Comparison of ENCODE assay signal across 23 cellular contexts in genomic region chr17:28507567-28508195, GRCh38. TPM values are rescaled to one million over a fixed set of nuclear protein-coding genes. Genes with fewer than 3 reads are reported as not detected.
DNase-seq lines count a peak whose midpoint lies in the region; ATAC-seq and TF ChIP-seq lines count a peak whose summit lies in the region.
"Had no signal": no experiment of that assay in that cellular context is flagged by ENCODE, and none has a peak within 500 bp of the region (broad histone marks: within the 10 kb centered on the region; RNA-seq: fewer than 3 reads in every experiment).

No MANE protein-coding gene starts in this region.

- no peak overlapping the region for H2BK12ac ChIP-seq in H9 (ENCODE audit: insufficient read length, low read depth, low read length)

- H3K9me3 Mint-ChIP-seq in H9 (no peaks in the 10 kb centered on the region), chondrocyte (ENCODE audit: low read depth) (no peaks in the 10 kb centered on the region)
- H3K9me3 Mint-ChIP-seq: activated naive CD4-positive, alpha-beta T cell treated with anti-CD3 and anti-CD28 coated beads, Interleukin-2, amount 10 ng/mL, durations not matched to agents 7 days and 5 days had no signal

- H3K79me2 ChIP-seq in H9 (ENCODE audit: insufficient read depth, low read length) = no peaks in the 10 kb centered on the region

- no peak overlapping the region for H4K5ac ChIP-seq in H9 (ENCODE audit: insufficient read length, low read depth, low read length)

- H4K91ac ChIP-seq in H9 (ENCODE audit: insufficient read length, low read depth, low read length) = no peak overlapping the region

- no peak overlapping the region for H2BK15ac ChIP-seq in H9 (ENCODE audit: low read depth, low read length)

- peak overlapping the region; percentile 18 for H3K4me3 ChIP-seq in WERI-Rb-1 (ENCODE audit: low read depth, low read length)
- H3K4me3 ChIP-seq in esophagus (ENCODE audit: low read depth in 1 of 2, low read length in 2 of 2) = peak overlapping the region; percentile 43 to 49
- no peak overlapping the region for H3K4me3 ChIP-seq in prostate gland
- H3K4me3 ChIP-seq: pancreas, stomach had no signal

- H3K4me1 Mint-ChIP-seq in H9 (peaks cover 2 to 11% of the 10 kb centered on the region in 2 experiments; a peak in 2 of 4 replicates), chondrocyte (ENCODE audit: low read depth) (no peaks in the 10 kb centered on the region)
- H3K4me1 Mint-ChIP-seq: activated naive CD4-positive, alpha-beta T cell treated with anti-CD3 and anti-CD28 coated beads, Interleukin-2, amount 10 ng/mL, durations not matched to agents 7 days and 5 days had no signal

- ATAC-seq in GM21423 (IDR thresholded peaks at IDR 0.05; ENCODE audit: unreplicated experiment) = no peak
- ATAC-seq in HG03460 (IDR thresholded peaks at IDR 0.05; ENCODE audit: unreplicated experiment) = no peak
- ATAC-seq: left ventricle myocardium superior, pancreas had no signal

- no peak overlapping the region for H3T11ph ChIP-seq in H9 (ENCODE audit: low read length)

- H3K14ac ChIP-seq in H9 (ENCODE audit: insufficient read depth, low read length) = no peak overlapping the region

- H3K36me3 ChIP-seq in WERI-Rb-1 (no peaks in the 10 kb centered on the region), esophagus (ENCODE audit: control insufficient read depth in 2 of 2, insufficient read depth in 2 of 2, low read length in 1 of 2) (peaks cover 0 to 4% of the 10 kb centered on the region in 2 donors), prostate gland (no peaks in the 10 kb centered on the region)
- H3K36me3 ChIP-seq: pancreas, stomach had no signal

- intact Hi-C loops in prostate gland (cut with DNase I) = no loop called here

- no peak overlapping the region for H2BK20ac ChIP-seq in H9 (ENCODE audit: low read depth, low read length, poor library complexity, severe bottlenecking)

- peak; percentile 17 for TF ChIP-seq POLR2A in prostate gland (IDR thresholded peaks at IDR 0.05)

- no peaks in the 10 kb centered on the region for H3K36me3 Mint-ChIP-seq in H9 (ENCODE audit: insufficient read depth in 1 of 3, low read depth in 3 of 3)
- no peaks in the 10 kb centered on the region for H3K36me3 Mint-ChIP-seq in chondrocyte (ENCODE audit: low read depth)
- H3K36me3 Mint-ChIP-seq: activated naive CD4-positive, alpha-beta T cell treated with anti-CD3 and anti-CD28 coated beads, Interleukin-2, amount 10 ng/mL, durations not matched to agents 7 days and 5 days had no signal

- H3K4ac ChIP-seq in H9 (ENCODE audit: low read depth, low read length) = no peak overlapping the region

- H3K27me3 Mint-ChIP-seq in H9 (ENCODE audit: low read depth) (peaks cover 25% of the 10 kb centered on the region), chondrocyte (ENCODE audit: low read depth) (peaks cover 53% of the 10 kb centered on the region)

- no peaks in the 10 kb centered on the region for H4K20me1 ChIP-seq in H9 (ENCODE audit: control insufficient read depth, insufficient read depth, insufficient read length)

- no peak overlapping the region for H3K4me2 ChIP-seq in H9 (ENCODE audit: insufficient read depth, insufficient read length, low read length)

- no peaks in the 10 kb centered on the region for H3K9me3 ChIP-seq in H9 (ENCODE audit: control insufficient read depth, low read depth, low read length)
- H3K9me3 ChIP-seq in WERI-Rb-1 (ENCODE audit: severe bottlenecking) = no peaks in the 10 kb centered on the region
- no peaks in the 10 kb centered on the region for H3K9me3 ChIP-seq in esophagus (ENCODE audit: control insufficient read depth in 2 of 2, insufficient read depth in 1 of 2, low read depth in 1 of 2, low read length in 1 of 2)
- no peaks in the 10 kb centered on the region for H3K9me3 ChIP-seq in prostate gland
- H3K9me3 ChIP-seq: Caco-2, pancreas, stomach had no signal

- H3K4me1 ChIP-seq in H9 (ENCODE audit: insufficient read depth, low read length) (no peaks in the 10 kb centered on the region; the same call in 1 of the 2 replicates), esophagus (ENCODE audit: control insufficient read depth in 2 of 2, insufficient read depth in 2 of 2, low read length in 1 of 2) (peaks cover 0 to 27% of the 10 kb centered on the region in 2 donors), prostate gland (replicated peaks) (no peaks in the 10 kb centered on the region)
- H3K4me1 ChIP-seq: Caco-2, pancreas had no signal

- H2BK120ac ChIP-seq in H9 (ENCODE audit: low read depth, low read length, poor library complexity, severe bottlenecking) = no peak overlapping the region

- H3K27me3 ChIP-seq in H9 (ENCODE audit: insufficient read depth, low read length) (no peaks in the 10 kb centered on the region), WERI-Rb-1 (ENCODE audit: insufficient read depth, low read depth, severe bottlenecking) (no peaks in the 10 kb centered on the region), esophagus (ENCODE audit: control insufficient read depth in 1 of 2, insufficient read depth in 2 of 2, low read length in 2 of 2) (no peaks in the 10 kb centered on the region), prostate gland (replicated peaks; ENCODE audit: insufficient read depth) (no peaks in the 10 kb centered on the region)
- H3K27me3 ChIP-seq: pancreas had no signal

- H3K23ac ChIP-seq in H9 (ENCODE audit: insufficient read length, low read depth, low read length) = no peak overlapping the region

- DNase-seq in H9 (peak; percentile 52), WERI-Rb-1 (peak; percentile 43), prostate gland (ENCODE audit: low spot score) (peak; percentile 74), chondrocyte (ENCODE audit: low spot score) (no peak), NOMO-1 (lab: John Stamatoyannopoulos, UW; ENCODE audit: unreplicated experiment in 2 of 2) (no peak)
- DNase-seq: activated CD4-positive, alpha-beta T cell treated with anti-CD3 and anti-CD28 coated beads, Interleukin-2, amount 50 U/mL, for 1 hour; activated naive CD4-positive, alpha-beta T cell treated with anti-CD3 and anti-CD28 coated beads, Interleukin-2, amount 10 ng/mL, durations not matched to agents 7 days and 5 days; AML-193; Caco-2; Karpas-422; left ventricle myocardium superior; NCI-H1092 treated with DMSO at 0.1 percent for 48 hours; NCI-H2227 treated with DMSO at 0.1 percent for 48 hours; pancreas; RPMI8226; stomach; SW 1271 had no signal

- H4K8ac ChIP-seq in H9 (replicated peaks; ENCODE audit: insufficient read length, low read depth, low read length) = no peak overlapping the region

- H3K27ac Mint-ChIP-seq in H9 (no peak overlapping the region), chondrocyte (ENCODE audit: unreplicated experiment) (no peak overlapping the region)
- H3K27ac Mint-ChIP-seq: activated naive CD4-positive, alpha-beta T cell treated with anti-CD3 and anti-CD28 coated beads, Interleukin-2, amount 10 ng/mL, durations not matched to agents 7 days and 5 days had no signal

- TF ChIP-seq CTCF in H9 (conservative IDR thresholded peaks at IDR 0.05) (no peak), WERI-Rb-1 (IDR thresholded peaks at IDR 0.05; ENCODE audit: low read depth, low read length) (no peak), prostate gland (IDR thresholded peaks at IDR 0.05) (no peak), chondrocyte (IDR thresholded peaks at IDR 0.05) (no peak)

- no peak overlapping the region for H3K18ac ChIP-seq in H9 (ENCODE audit: insufficient read length, low read depth, low read length)

- no peaks in the 10 kb centered on the region for H3K79me1 ChIP-seq in H9 (ENCODE audit: insufficient read depth, low read depth, low read length, poor library complexity, severe bottlenecking)

- no peak overlapping the region for H3K27ac ChIP-seq in H9 (ENCODE audit: insufficient read length, low read depth, low read length)
- H3K27ac ChIP-seq in WERI-Rb-1 = peak overlapping the region; percentile 89
- peak overlapping the region; percentile 69 to 88 for H3K27ac ChIP-seq in esophagus (ENCODE audit: low read depth in 2 of 2, low read length in 1 of 2)
- H3K27ac ChIP-seq in prostate gland = peak overlapping the region; percentile 19 to 39
- H3K27ac ChIP-seq: pancreas, stomach had no signal

- no peak overlapping the region for H3K56ac ChIP-seq in H9 (ENCODE audit: insufficient read length, low read depth, low read length)

- no CpG with 5 or more reads among the region's 24 CpGs for WGBS in H9 (ENCODE audit: extremely low coverage, insufficient read length, low lambda C conversion rate)
- 27% methylated on average over 24 of the region's 24 CpGs for WGBS in esophagus, 2 donors
- 17% methylated on average over 18 of the region's 24 CpGs for WGBS in prostate gland

- H3K4me3 Mint-ChIP-seq in H9 (no peak overlapping the region), chondrocyte (ENCODE audit: unreplicated experiment) (no peak overlapping the region)
- H3K4me3 Mint-ChIP-seq: activated naive CD4-positive, alpha-beta T cell treated with anti-CD3 and anti-CD28 coated beads, Interleukin-2, amount 10 ng/mL, durations not matched to agents 7 days and 5 days had no signal

- H3K23me2 ChIP-seq in H9 (ENCODE audit: insufficient read length, low read depth, low read length, poor library complexity, severe bottlenecking) = no peaks in the 10 kb centered on the region

- H2BK5ac ChIP-seq in H9 (ENCODE audit: insufficient read length, low read length) = no peak overlapping the region

- no peak overlapping the region for H2AFZ ChIP-seq in H9 (ENCODE audit: low read length)

- no peak overlapping the region for H3K9ac ChIP-seq in H9 (ENCODE audit: extremely low read depth, insufficient read length, low read length)

- H2AK5ac ChIP-seq in H9 (ENCODE audit: insufficient read length, low read length) = no peak overlapping the region

RNA-seq across cellular contexts. Expression of gene FOXN1, which starts 1.5 kb away (rescaled TPM):
- total RNA-seq in H9 (2021) (not detected in 2 replicates), prostate gland (1 to 10 TPM in 1 of 2 donors, under 1 TPM in 1; 0.64 to 1.2 TPM), chondrocyte (not detected in 3 replicates)
- polyA plus RNA-seq in esophagus = 10 to 100 TPM in 1 of 2 donors, 1 to 10 TPM in 1; 8.8 to 10.6 TPM
- total RNA-seq: astrocyte, frontal cortex, left ventricle myocardium superior, myocyte had no signal

RNA-seq across cellular contexts. Expression of gene SLC13A2, which starts 34.2 kb away (rescaled TPM):
- total RNA-seq in H9 (2021) = not detected in 2 replicates
- polyA plus RNA-seq in esophagus = under 1 TPM in 1 of 2 donors, not detected in 1; 0.02 TPM
- under 1 TPM; 0.09 to 0.68 TPM for total RNA-seq in prostate gland
- total RNA-seq in chondrocyte = not detected in 3 replicates
- total RNA-seq: astrocyte, frontal cortex, left ventricle myocardium superior, myocyte had no signal

RNA-seq across cellular contexts. Expression of gene UNC119, which starts 44.7 kb away (rescaled TPM):
- total RNA-seq in H9 (2021) (36.9 and 38.3 TPM in 2 replicates), prostate gland (100 to 1,000 TPM in 1 of 2 donors, 10 to 100 TPM in 1; 51.1 to 154 TPM), chondrocyte (19.8 to 24.9 TPM (median 24.1 TPM) in 3 replicates)
- 10 to 100 TPM; 15.3 to 20.1 TPM for polyA plus RNA-seq in esophagus

Comparison
In these comparisons a context has a peak if more than half of its experiments do, and no peak if none do; other contexts are left out.
1. DNase-seq: peak in H9 (single experiment), WERI-Rb-1 (single experiment) and prostate gland (single experiment); none in chondrocyte (single experiment) and NOMO-1 (0 of 2).
2. H3K4me3 ChIP-seq: peak in WERI-Rb-1 (single experiment) and esophagus (2 of 2); none in prostate gland (0 of 2).